Comparison of ENCODE assay signal across 8 cellular contexts in the genomic region with DNA sequence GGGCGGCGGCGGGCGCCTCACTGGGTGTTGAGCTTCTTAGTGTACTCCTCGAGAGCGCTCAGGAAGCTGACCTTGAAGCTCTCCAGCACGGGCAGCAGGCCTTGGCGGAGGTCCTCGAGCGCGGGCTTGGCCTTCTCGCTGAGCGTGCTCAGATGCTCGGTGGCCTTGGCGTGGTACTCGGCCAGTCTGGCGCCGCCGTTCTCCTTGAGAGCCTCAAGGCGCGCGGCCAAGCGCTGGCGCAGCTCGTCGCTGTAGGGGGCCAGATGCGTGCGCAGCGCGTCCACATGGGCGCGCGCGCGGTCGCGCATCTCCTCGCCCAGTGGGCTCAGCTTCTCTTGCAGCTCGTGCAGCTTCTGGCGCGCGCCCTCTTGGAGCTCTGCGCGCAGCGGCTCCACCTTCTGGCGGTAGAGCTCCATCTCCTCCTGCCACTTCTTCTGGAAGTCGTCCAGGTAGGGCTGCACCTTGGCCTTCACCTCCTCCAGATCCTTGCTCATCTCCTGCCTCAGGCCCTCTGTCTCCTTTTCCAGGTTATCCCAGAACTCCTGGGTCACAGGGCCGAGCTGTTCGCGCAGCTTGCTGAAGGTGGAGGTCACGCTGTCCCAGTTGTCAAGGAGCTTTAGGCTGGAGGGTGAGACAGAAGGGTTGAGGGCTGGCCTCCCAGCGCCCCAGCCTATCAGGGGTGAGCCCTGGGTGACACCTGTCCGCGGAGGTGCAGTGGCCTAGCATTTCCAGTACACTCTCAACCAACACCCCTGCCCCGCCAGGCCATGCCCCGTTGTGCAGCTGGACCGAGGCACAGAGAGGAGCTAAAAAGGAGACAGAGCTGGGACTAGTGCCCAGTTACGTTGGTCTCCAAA. TPM values are rescaled to one million over a fixed set of nuclear protein-coding genes. Genes with fewer than 3 reads are reported as not detected.
DNase-seq lines count a peak whose midpoint lies in the region; ATAC-seq, FAIRE-seq and TF ChIP-seq lines count a peak whose summit lies in the region.

No MANE protein-coding gene starts in this region.

- peak; percentile 57; the same call in 1 of the 2 replicates for TF ChIP-seq POLR2A in GM12892 (IDR thresholded peaks at IDR 0.05; ENCODE audit: low read depth, low read length)
- TF ChIP-seq POLR2A in GM12878 (IDR thresholded peaks at IDR 0.05; ENCODE audit: low read depth, low read length): peak; percentile 83
- TF ChIP-seq POLR2A in H54 (IDR thresholded peaks at IDR 0.05; ENCODE audit: low read depth, low read length): no peak

- H3K4me2 ChIP-seq in GM12878 (ENCODE audit: control insufficient read depth, insufficient read depth): peak overlapping the region; percentile 17

- peak; percentile 92 for DNase-seq in GM12892 (ENCODE audit: insufficient read length)
- peak; percentile 13 for DNase-seq in NCI-H1694 (lab: John Stamatoyannopoulos, UW)
- DNase-seq in T1000 (lab: John Stamatoyannopoulos, UW): peak; percentile 39
- DNase-seq in GM12878 (ENCODE audit: low read depth, low spot score): peak; percentile 57
- DNase-seq in iPS DF 19.7 (ENCODE audit: low read depth, low spot score): peak; percentile 68
- peak; percentile 89 for DNase-seq in sciatic nerve (ENCODE audit: low spot score)
- no peak for DNase-seq in H54 (ENCODE audit: insufficient read length, low spot score)

- peak overlapping the region; percentile 20; the same call in 1 of the 2 replicates for H3K27ac ChIP-seq in GM12878 (ENCODE audit: control insufficient read depth, insufficient read depth)

- BruUV-seq in GM12878 (replicated peaks; lab: Mats Ljungman, UMichigan): no TSS peak

- SMC1A ChIA-PET in GM12878 (lab: Charles Lee; ENCODE audit: uncharacterized antibody, unreplicated experiment): interaction anchor here (0.6 to 2.8 kb wide), 23 partner anchors 12 to 395 kb away, joined by 3 to 42 read pairs (median 4); a partner anchor contains a TSS

- peak; percentile 96 for FAIRE-seq in GM12892 (lab: Jason Lieb, UNC)
- FAIRE-seq in GM12878 (lab: Jason Lieb, UNC): peak; percentile 76
- no peak for FAIRE-seq in H54 (lab: Jason Lieb, UNC)

- CTCF ChIA-PET in GM12878 (lab: Yijun Ruan, JAX): interaction anchor here (0.6 to 7.3 kb wide), 50 partner anchors 9 to 487 kb away, joined by 3 to 183 read pairs (median 4); a partner anchor contains a TSS

- peak; percentile 68 to 81 (median 75) for TF ChIP-seq CTCF in GM12878 (IDR thresholded peaks at IDR 0.05 in 2 of 3, conservative IDR thresholded peaks at IDR 0.05 in 1 of 3; ENCODE audit: control insufficient read depth in 2 of 3, extremely low read depth in 1 of 3, insufficient read depth in 1 of 3, low read depth in 3 of 3, low read length in 3 of 3)

- H3K36me3 ChIP-seq in GM12878 (ENCODE audit: control insufficient read depth in 2 of 2, insufficient read depth in 2 of 2, low read length in 1 of 2): no peaks in the 10 kb centered on the region

- no peaks in the 10 kb centered on the region for H4K20me1 ChIP-seq in GM12878 (ENCODE audit: control insufficient read depth, insufficient read depth)

- peak overlapping the region; percentile 52; the same call in 1 of the 2 replicates for H3K4me3 ChIP-seq in GM12878

- no peaks in the 10 kb centered on the region for H3K9me3 ChIP-seq in GM12878 (replicated peaks; ENCODE audit: control insufficient read depth, insufficient read depth, low read length)

- H3K9ac ChIP-seq in GM12878 (ENCODE audit: control insufficient read depth, insufficient read depth, low read length): peak overlapping the region; percentile 65

- POLR2A ChIA-PET in GM12878 (lab: Charles Lee): interaction anchor here (0.8 to 3.0 kb wide), 9 partner anchors 15 to 396 kb away, joined by 3 to 10 read pairs (median 4); a partner anchor contains a TSS

- peak overlapping the region; percentile 88 for H2AFZ ChIP-seq in GM12878 (ENCODE audit: control insufficient read depth, low read depth, low read length)

- TF ChIP-seq RAD21 in GM12878 (IDR thresholded peaks at IDR 0.05; ENCODE audit: insufficient read depth, low read depth, low read length): peak; percentile 60

- intact Hi-C loops in GM12878 (cut with micrococcal nuclease; ENCODE audit: unreplicated experiment) (loop anchor here (1.0 to 5.0 kb wide), 4 partner anchors 45 to 391 kb away; a partner anchor contains a TSS), sciatic nerve (cut with DNase I) (no loop called here)

- TF ChIP-seq EP300 in GM12878 (IDR thresholded peaks at IDR 0.05; ENCODE audit: borderline replicate concordance in 1 of 2, control insufficient read depth in 1 of 2, low read depth in 2 of 2, low read length in 2 of 2): no peak

- no peaks in the 10 kb centered on the region for H3K27me3 ChIP-seq in GM12878 (replicated peaks in 1 of 2; ENCODE audit: control insufficient read depth in 2 of 2, insufficient read depth in 2 of 2, low read length in 1 of 2)

- peaks cover 8% of the 10 kb centered on the region; the same call in 1 of the 2 replicates for H3K4me1 ChIP-seq in GM12878 (ENCODE audit: control insufficient read depth, insufficient read depth, low read length)

- RAD21 ChIA-PET in GM12878 (lab: Charles Lee; ENCODE audit: unreplicated experiment): interaction anchor here (0.6 to 2.7 kb wide), 24 partner anchors 15 to 335 kb away, joined by 3 to 56 read pairs (median 4); a partner anchor contains a TSS

- in situ Hi-C loops in GM12878 (cut with MboI): no loop called here

- peak; percentile 85 for ATAC-seq in HG02852 (IDR thresholded peaks at IDR 0.05; ENCODE audit: unreplicated experiment)
- ATAC-seq in GM12878: peak; percentile 94
- peak; percentile 93 for ATAC-seq in sciatic nerve

- WGBS in GM12878 (ENCODE audit: insufficient coverage, insufficient replicate concordance, low lambda C conversion rate, missing lambda C conversion rate): 12% methylated on average over 58 of the region's 58 CpGs

- no peaks in the 10 kb centered on the region for H3K79me2 ChIP-seq in GM12878 (ENCODE audit: control insufficient read depth, insufficient read depth, low read length)

RNA-seq across cellular contexts. Expression of a gene that starts 1.4 kb away (rescaled TPM):
- polyA plus RNA-seq in GM12892 (2012; ENCODE audit: missing spikeins): not detected
- not detected in 2 replicates for total RNA-seq in GM12878 (2013; cell fraction: nucleolus; rRNA removed)
- total RNA-seq in GM12878 (2014; rRNA removed): 0.33 and 0.56 TPM in 2 replicates
- not detected in 2 replicates for total RNA-seq in GM12878 (2014; rRNA removed; fragmentation: Illumina TruSeq; extraction: Trizol)
- 2.0 and 2.4 TPM in 2 replicates for total RNA-seq in GM12878 (2021)
- polyA plus RNA-seq in GM12878 (2011; ENCODE audit: low read depth): not detected
- 0.10 TPM in 1 of 2 replicates, not detected in the other for polyA plus RNA-seq in GM12878 (2011; rRNA removed)
- polyA plus RNA-seq in GM12878 (2011; cell fraction: cytosol; rRNA removed): 0.07 and 0.18 TPM in 2 replicates
- 0.59 and 0.73 TPM in 2 replicates for polyA plus RNA-seq in GM12878 (2011; cell fraction: nucleus; rRNA removed)
- 0.13 and 0.35 TPM in 2 replicates for polyA plus RNA-seq in GM12878 (2012)
- not detected in 2 replicates for polyA plus RNA-seq in GM12878 (2014; fragmentation: Illumina TruSeq; extraction: Trizol)
- under 1 TPM; 0.16 to 0.24 TPM for polyA plus RNA-seq in GM12878 (2014; fragmentation: Nextera tagmentation; extraction: Ambion mirVana)
- 0.41 TPM in 1 of 2 replicates, not detected in the other for polyA plus RNA-seq in GM12878 (2014; rRNA removed)
- polyA plus RNA-seq in GM12878 (2016; fragmentation: Nextera tagmentation; extraction: Ambion mirVana): under 1 TPM; 0.23 to 0.42 TPM
- polyA minus RNA-seq in GM12878 (2011; rRNA and poly(A)+ RNA removed): 0.21 TPM in 1 of 2 replicates, not detected in the other
- not detected in 2 replicates for polyA minus RNA-seq in GM12878 (2011; cell fraction: cytosol; rRNA and poly(A)+ RNA removed)
- 1.5 TPM in 1 of 2 replicates, not detected in the other for polyA minus RNA-seq in GM12878 (2011; cell fraction: nucleus; rRNA and poly(A)+ RNA removed)
- total RNA-seq in sciatic nerve: 7.0 TPM

RNA-seq across cellular contexts. Expression of a gene that starts 6.3 kb away (rescaled TPM):
- not detected for polyA plus RNA-seq in GM12892 (2012; ENCODE audit: missing spikeins)
- not detected in 2 replicates for total RNA-seq in GM12878 (2013; cell fraction: nucleolus; rRNA removed)
- total RNA-seq in GM12878 (2014; rRNA removed): not detected in 2 replicates
- total RNA-seq in GM12878 (2014; rRNA removed; fragmentation: Illumina TruSeq; extraction: Trizol): not detected in 2 replicates
- 1.2 and 1.9 TPM in 2 replicates for total RNA-seq in GM12878 (2021)
- polyA plus RNA-seq in GM12878 (2011; ENCODE audit: low read depth): not detected
- not detected in 2 replicates for polyA plus RNA-seq in GM12878 (2011; rRNA removed)
- polyA plus RNA-seq in GM12878 (2011; cell fraction: cytosol; rRNA removed): not detected in 2 replicates
- not detected in 2 replicates for polyA plus RNA-seq in GM12878 (2011; cell fraction: nucleus; rRNA removed)
- polyA plus RNA-seq in GM12878 (2012): not detected in 2 replicates
- polyA plus RNA-seq in GM12878 (2014; fragmentation: Illumina TruSeq; extraction: Trizol): not detected in 2 replicates
- polyA plus RNA-seq in GM12878 (2014; fragmentation: Nextera tagmentation; extraction: Ambion mirVana): not detected
- polyA plus RNA-seq in GM12878 (2014; rRNA removed): not detected in 2 replicates
- not detected for polyA plus RNA-seq in GM12878 (2016; fragmentation: Nextera tagmentation; extraction: Ambion mirVana)
- polyA minus RNA-seq in GM12878 (2011; rRNA and poly(A)+ RNA removed): not detected in 2 replicates
- not detected in 2 replicates for polyA minus RNA-seq in GM12878 (2011; cell fraction: cytosol; rRNA and poly(A)+ RNA removed)
- polyA minus RNA-seq in GM12878 (2011; cell fraction: nucleus; rRNA and poly(A)+ RNA removed): not detected in 2 replicates
- not detected for total RNA-seq in sciatic nerve

RNA-seq across cellular contexts. Expression of a gene that starts 12.9 kb away (rescaled TPM):
- not detected for polyA plus RNA-seq in GM12892 (2012; ENCODE audit: missing spikeins)
- not detected in 2 replicates for total RNA-seq in GM12878 (2013; cell fraction: nucleolus; rRNA removed)
- total RNA-seq in GM12878 (2014; rRNA removed) (not detected in 2 replicates), GM12878 (2014; rRNA removed; fragmentation: Illumina TruSeq; extraction: Trizol) (not detected in 2 replicates), GM12878 (2021) (not detected in 2 replicates), sciatic nerve (not detected)
- polyA plus RNA-seq in GM12878 (2011; ENCODE audit: low read depth): not detected
- polyA plus RNA-seq in GM12878 (2011; rRNA removed) (not detected in 2 replicates), GM12878 (2014; fragmentation: Illumina TruSeq; extraction: Trizol) (not detected in 2 replicates), GM12878 (2014; fragmentation: Nextera tagmentation; extraction: Ambion mirVana) (not detected), GM12878 (2014; rRNA removed) (not detected in 2 replicates), GM12878 (2016; fragmentation: Nextera tagmentation; extraction: Ambion mirVana) (not detected)
- polyA plus RNA-seq in GM12878 (2011; cell fraction: cytosol; rRNA removed): not detected in 2 replicates
- not detected in 2 replicates for polyA plus RNA-seq in GM12878 (2011; cell fraction: nucleus; rRNA removed)
- polyA plus RNA-seq in GM12878 (2012): not detected in 2 replicates
- polyA minus RNA-seq in GM12878 (2011; rRNA and poly(A)+ RNA removed): not detected in 2 replicates
- polyA minus RNA-seq in GM12878 (2011; cell fraction: cytosol; rRNA and poly(A)+ RNA removed): not detected in 2 replicates
- polyA minus RNA-seq in GM12878 (2011; cell fraction: nucleus; rRNA and poly(A)+ RNA removed): not detected in 2 replicates

RNA-seq across cellular contexts. Expression of a gene that starts 44.3 kb away (rescaled TPM):
- not detected for polyA plus RNA-seq in GM12892 (2012; ENCODE audit: missing spikeins)
- total RNA-seq in GM12878 (2013; cell fraction: nucleolus; rRNA removed): not detected in 2 replicates
- total RNA-seq in GM12878 (2014; rRNA removed) (not detected in 2 replicates), GM12878 (2014; rRNA removed; fragmentation: Illumina TruSeq; extraction: Trizol) (not detected in 2 replicates), GM12878 (2021) (0.15 and 0.35 TPM in 2 replicates), sciatic nerve (not detected)
- polyA plus RNA-seq in GM12878 (2011; ENCODE audit: low read depth): not detected
- polyA plus RNA-seq in GM12878 (2011; rRNA removed) (not detected in 2 replicates), GM12878 (2014; fragmentation: Illumina TruSeq; extraction: Trizol) (not detected in 2 replicates), GM12878 (2014; fragmentation: Nextera tagmentation; extraction: Ambion mirVana) (not detected), GM12878 (2014; rRNA removed) (not detected in 2 replicates), GM12878 (2016; fragmentation: Nextera tagmentation; extraction: Ambion mirVana) (not detected)
- not detected in 2 replicates for polyA plus RNA-seq in GM12878 (2011; cell fraction: cytosol; rRNA removed)
- polyA plus RNA-seq in GM12878 (2011; cell fraction: nucleus; rRNA removed): not detected in 2 replicates
- polyA plus RNA-seq in GM12878 (2012): not detected in 2 replicates
- polyA minus RNA-seq in GM12878 (2011; rRNA and poly(A)+ RNA removed): not detected in 2 replicates
- polyA minus RNA-seq in GM12878 (2011; cell fraction: cytosol; rRNA and poly(A)+ RNA removed): not detected in 2 replicates
- not detected in 2 replicates for polyA minus RNA-seq in GM12878 (2011; cell fraction: nucleus; rRNA and poly(A)+ RNA removed)

RNA-seq across cellular contexts. Expression of a gene that starts 48.2 kb away (rescaled TPM):
- 48.5 TPM for polyA plus RNA-seq in GM12892 (2012; ENCODE audit: missing spikeins)
- total RNA-seq in GM12878 (2013; cell fraction: nucleolus; rRNA removed): 60.8 and 72.4 TPM in 2 replicates
- total RNA-seq in GM12878 (2014; rRNA removed): 42.8 and 46.3 TPM in 2 replicates
- 50.1 and 54.3 TPM in 2 replicates for total RNA-seq in GM12878 (2014; rRNA removed; fragmentation: Illumina TruSeq; extraction: Trizol)
- total RNA-seq in GM12878 (2021): 55.1 and 58.4 TPM in 2 replicates
- 21.3 TPM for polyA plus RNA-seq in GM12878 (2011; ENCODE audit: low read depth)
- 76.9 and 80.4 TPM in 2 replicates for polyA plus RNA-seq in GM12878 (2011; rRNA removed)
- polyA plus RNA-seq in GM12878 (2011; cell fraction: cytosol; rRNA removed): 58.8 and 62.0 TPM in 2 replicates
- polyA plus RNA-seq in GM12878 (2011; cell fraction: nucleus; rRNA removed): 65.3 and 75.7 TPM in 2 replicates
- 34.3 and 39.8 TPM in 2 replicates for polyA plus RNA-seq in GM12878 (2012)
- 55.1 and 70.4 TPM in 2 replicates for polyA plus RNA-seq in GM12878 (2014; fragmentation: Illumina TruSeq; extraction: Trizol)
- 10 to 100 TPM in 1 of 2 experiments, 1 to 10 TPM in 1; 9.3 to 20.4 TPM for polyA plus RNA-seq in GM12878 (2014; fragmentation: Nextera tagmentation; extraction: Ambion mirVana)
- polyA plus RNA-seq in GM12878 (2014; rRNA removed): 46.9 and 48.3 TPM in 2 replicates
- polyA plus RNA-seq in GM12878 (2016; fragmentation: Nextera tagmentation; extraction: Ambion mirVana): 10 to 100 TPM; 89.3 to 89.7 TPM
- polyA minus RNA-seq in GM12878 (2011; rRNA and poly(A)+ RNA removed): 64.3 and 74.9 TPM in 2 replicates
- 22.2 and 29.7 TPM in 2 replicates for polyA minus RNA-seq in GM12878 (2011; cell fraction: cytosol; rRNA and poly(A)+ RNA removed)
- 55.5 and 84.3 TPM in 2 replicates for polyA minus RNA-seq in GM12878 (2011; cell fraction: nucleus; rRNA and poly(A)+ RNA removed)
- 26.7 TPM for total RNA-seq in sciatic nerve
